26 cellular contexts compared by ENCODE assay signal in genomic region chr4:67500373-67500772, GRCh38. TPM values are rescaled to one million over a fixed set of nuclear protein-coding genes. Genes with fewer than 3 reads are reported as not detected.
"Had no signal": no experiment of that assay in that cellular context is flagged by ENCODE, and none has a peak within 500 bp of the region (broad histone marks: within the 10 kb centered on the region; RNA-seq: fewer than 3 reads in every experiment).

No MANE protein-coding gene starts in this region.

- ATAC-seq: effector memory CD8-positive, alpha-beta T cell; left lobe of liver; naive thymus-derived CD4-positive, alpha-beta T cell; stimulated activated naive CD8-positive, alpha-beta T cell treated with anti-CD3 and anti-CD28 coated beads, Interleukin-15, amount 100 ng/mL, for 72 hours had no signal

- H3K4me1 ChIP-seq: colonic mucosa, esophagus squamous epithelium, parathyroid adenoma, prostate gland, right atrium auricular region, spleen, testis, tibial artery had no signal

- H3K36me3 ChIP-seq: prostate gland had no signal

- H3K27me3 ChIP-seq: colonic mucosa, esophagus squamous epithelium, neural progenitor cell, right atrium auricular region, spleen, testis, tibial artery had no signal

- H3K4me3 ChIP-seq: colonic mucosa, esophagus squamous epithelium, lung, neural progenitor cell, prostate gland, right atrium auricular region, skin epidermis, spleen, testis, tibial artery had no signal

- H3K79me2 ChIP-seq: parathyroid adenoma had no signal

- H3K4me2 ChIP-seq: neural progenitor cell had no signal

- H2AFZ ChIP-seq: neural progenitor cell, parathyroid adenoma had no signal

- H3K9ac ChIP-seq: neural progenitor cell, parathyroid adenoma had no signal

- H3K27ac ChIP-seq: colonic mucosa, esophagus squamous epithelium, neural progenitor cell, parathyroid adenoma, prostate gland, right atrium auricular region, skin epidermis, spleen, testis, tibial artery had no signal

- H3K9me3 ChIP-seq: colonic mucosa, esophagus squamous epithelium, prostate gland, right atrium auricular region, spleen, testis, tibial artery had no signal

- DNase-seq: colonic mucosa; effector memory CD8-positive, alpha-beta T cell; erythroblast; esophagus squamous epithelium; head of caudate nucleus; mesenchymal stem cell; naive thymus-derived CD4-positive, alpha-beta T cell; spleen; stimulated activated CD4-positive, alpha-beta T cell treated with anti-CD3 and anti-CD28 coated beads, Interleukin-2, amount 100 ng/mL, for 48 hours; stimulated activated naive CD4-positive, alpha-beta T cell; stimulated activated naive CD8-positive, alpha-beta T cell treated with anti-CD3 and anti-CD28 coated beads, Interleukin-15, amount 100 ng/mL, for 72 hours; testis; tibial artery had no signal

RNA-seq across cellular contexts. Expression of gene STAP1, which starts 58.2 kb away (rescaled TPM):
- total RNA-seq: chondrocyte, fibroblast of villous mesenchyme, frontal cortex, glomerular endothelial cell, left lobe of liver, mesothelial cell of epicardium, osteoblast, right atrium auricular region had no signal
